Comparison of ENCODE assay signal across 23 cellular contexts in the genomic region with DNA sequence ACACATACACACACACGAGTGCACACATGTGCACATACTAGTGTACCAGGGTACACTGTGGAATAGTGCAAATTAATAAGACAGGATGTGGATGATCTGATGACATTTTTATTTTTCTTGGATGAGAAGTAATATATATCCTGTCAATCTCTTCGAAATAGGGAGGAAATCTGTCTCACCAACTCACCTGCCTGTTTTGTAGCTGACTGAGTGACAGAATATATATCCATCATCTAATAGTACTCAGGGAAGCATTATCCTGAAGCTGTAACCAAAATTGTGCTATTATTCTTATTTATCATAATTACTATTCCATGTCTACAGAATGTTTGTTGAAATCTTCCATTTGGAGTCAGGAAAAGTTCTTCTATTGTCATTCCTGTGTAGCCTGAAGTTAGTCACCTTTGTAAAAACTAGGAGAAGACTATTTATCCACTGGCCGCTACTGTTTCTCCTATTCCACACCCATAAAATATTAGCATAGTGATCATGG.
"Had no signal": no experiment of that assay in that cellular context is flagged by ENCODE, and none has a peak within 500 bp of the region (broad histone marks: within the 10 kb centered on the region; RNA-seq: fewer than 3 reads in every experiment).

No MANE protein-coding gene starts in this region.

- H3K36me3 ChIP-seq: colonic mucosa, esophagus muscularis mucosa, esophagus squamous epithelium, gastrocnemius medialis, gastroesophageal sphincter, heart left ventricle, heart right ventricle had no signal

- H3K9me3 ChIP-seq: colonic mucosa, esophagus muscularis mucosa, esophagus squamous epithelium, gastrocnemius medialis, gastroesophageal sphincter, heart left ventricle, heart right ventricle had no signal

- DNase-seq: colonic mucosa; cortex of kidney; dermis blood vessel endothelial cell; dorsolateral prefrontal cortex; effector CD4-positive, alpha-beta T cell; effector CD8-positive, alpha-beta T cell; effector memory CD4-positive, alpha-beta T cell; effector memory CD8-positive, alpha-beta T cell; endodermal cell; erythroblast; esophagus squamous epithelium; foreskin fibroblast; foreskin keratinocyte; foreskin melanocyte; gastrocnemius medialis; glutamatergic neuron; head of caudate nucleus; heart left ventricle; heart right ventricle had no signal

- H3K27me3 ChIP-seq: colonic mucosa, dorsolateral prefrontal cortex, esophagus muscularis mucosa, esophagus squamous epithelium, foreskin keratinocyte, gastrocnemius medialis, gastroesophageal sphincter, heart left ventricle, heart right ventricle had no signal

- H3K4me3 ChIP-seq: colonic mucosa, coronary artery, dorsolateral prefrontal cortex, esophagus muscularis mucosa, esophagus squamous epithelium, gastrocnemius medialis, gastroesophageal sphincter, heart left ventricle, heart right ventricle had no signal

- H3K4me1 ChIP-seq: colonic mucosa, esophagus muscularis mucosa, esophagus squamous epithelium, foreskin keratinocyte, gastrocnemius medialis, gastroesophageal sphincter, heart left ventricle, heart right ventricle had no signal

- H3K27ac ChIP-seq: colonic mucosa, coronary artery, dorsolateral prefrontal cortex, epithelial cell of prostate, esophagus muscularis mucosa, esophagus squamous epithelium, foreskin keratinocyte, gastrocnemius medialis, gastroesophageal sphincter, heart left ventricle, heart right ventricle had no signal
